ENCODE assay signal across 10 cellular contexts in the genomic region with DNA sequence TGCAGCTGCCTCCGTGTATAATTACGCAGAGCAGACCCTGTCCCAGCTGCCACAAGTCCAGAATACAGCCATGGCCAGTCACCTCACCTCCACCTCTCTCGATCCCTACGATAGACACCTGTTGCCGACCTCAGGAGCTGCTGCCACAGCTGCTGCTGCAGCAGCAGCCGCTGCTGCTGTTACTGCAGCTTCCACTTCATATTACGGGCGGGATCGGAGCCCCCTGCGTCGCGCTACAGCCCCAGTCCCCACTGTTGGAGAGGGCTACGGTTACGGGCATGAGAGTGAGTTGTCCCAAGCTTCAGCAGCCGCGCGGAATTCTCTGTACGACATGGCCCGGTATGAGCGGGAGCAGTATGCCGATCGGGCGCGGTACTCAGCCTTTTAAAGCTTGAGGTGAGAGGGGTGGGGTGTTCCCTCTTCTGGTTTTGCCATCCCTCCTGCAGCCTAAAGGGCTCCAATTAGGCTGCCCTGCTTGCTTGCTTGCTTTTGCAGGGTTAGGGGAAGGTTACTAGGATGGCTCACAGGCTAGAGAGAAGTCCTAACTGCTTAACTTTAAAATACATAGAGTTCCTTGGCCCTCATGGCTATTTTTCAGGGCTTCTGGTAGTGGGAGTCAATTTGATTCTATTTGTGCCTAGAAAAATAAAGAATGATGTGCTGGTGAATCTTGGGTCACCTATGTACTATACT. TPM values are rescaled to one million over a fixed set of nuclear protein-coding genes. Genes with fewer than 3 reads are reported as not detected.
A peak's percentile ranks its signal among the peaks of the same experiment; 100 is the strongest.
DNase-seq lines count a peak whose midpoint lies in the region; ATAC-seq and TF ChIP-seq lines count a peak whose summit lies in the region.
"Had no signal": no experiment of that assay in that cellular context is flagged by ENCODE, and none has a peak within 500 bp of the region (broad histone marks: within the 10 kb centered on the region; RNA-seq: fewer than 3 reads in every experiment).

No MANE protein-coding gene starts in this region.

- DNase-seq in activated naive CD4-positive, alpha-beta T cell treated with anti-CD3 and anti-CD28 coated beads, Interleukin-2, amount 50 U/mL, for 72 hours (ENCODE audit: low spot score in 2 of 2): no peak
- DNase-seq in activated naive CD4-positive, alpha-beta T cell treated with anti-CD3 and anti-CD28 coated beads, Interleukin-2, amount 10 ng/mL, durations not matched to agents 7 days and 5 days: no peak
- DNase-seq in glutamatergic neuron (no peak), type B pancreatic cell (ENCODE audit: extremely low spot score, unreplicated experiment) (no peak), medulla oblongata (ENCODE audit: extremely low spot score) (no peak)
- DNase-seq: amniotic stem cell; NCI-H1092; OCI-M1; stimulated activated CD4-positive, alpha-beta T cell treated with anti-CD3 and anti-CD28 coated beads, Interleukin-4, amount 100 ng/mL, for 24 hours had no signal

- CTCF ChIA-PET in activated naive CD4-positive, alpha-beta T cell treated with anti-CD3 and anti-CD28 coated beads, Interleukin-2, amount 10 ng/mL, durations not matched to agents 7 days and 5 days (lab: Charles Lee): interaction anchor here (2.0 kb wide), 1 partner anchor 34 kb away, joined by 6 read pairs; the partner anchor contains the start of gene RBM4B

- peaks cover 67 to 89% of the 10 kb centered on the region in 2 donors for H3K36me3 Mint-ChIP-seq in activated naive CD4-positive, alpha-beta T cell treated with anti-CD3 and anti-CD28 coated beads, Interleukin-2, amount 50 U/mL, for 72 hours
- peaks cover 86% of the 10 kb centered on the region for H3K36me3 Mint-ChIP-seq in activated naive CD4-positive, alpha-beta T cell treated with anti-CD3 and anti-CD28 coated beads, Interleukin-2, amount 10 ng/mL, durations not matched to agents 7 days and 5 days
- H3K36me3 Mint-ChIP-seq in glutamatergic neuron (ENCODE audit: unreplicated experiment): no peaks in the 10 kb centered on the region
- H3K36me3 Mint-ChIP-seq in type B pancreatic cell: peaks cover 71% of the 10 kb centered on the region

- no peaks in the 10 kb centered on the region for H3K9me3 Mint-ChIP-seq in activated naive CD4-positive, alpha-beta T cell treated with anti-CD3 and anti-CD28 coated beads, Interleukin-2, amount 50 U/mL, for 72 hours
- no peaks in the 10 kb centered on the region for H3K9me3 Mint-ChIP-seq in activated naive CD4-positive, alpha-beta T cell treated with anti-CD3 and anti-CD28 coated beads, Interleukin-2, amount 10 ng/mL, durations not matched to agents 7 days and 5 days
- H3K9me3 Mint-ChIP-seq in glutamatergic neuron (ENCODE audit: unreplicated experiment) (peaks cover 12% of the 10 kb centered on the region), type B pancreatic cell (no peaks in the 10 kb centered on the region)

- H3K4me1 Mint-ChIP-seq in activated naive CD4-positive, alpha-beta T cell treated with anti-CD3 and anti-CD28 coated beads, Interleukin-2, amount 10 ng/mL, durations not matched to agents 7 days and 5 days: peaks cover 80% of the 10 kb centered on the region
- H3K4me1 Mint-ChIP-seq in glutamatergic neuron (ENCODE audit: low read depth, unreplicated experiment) (peaks cover 47% of the 10 kb centered on the region), type B pancreatic cell (ENCODE audit: unreplicated experiment) (peaks cover 48% of the 10 kb centered on the region)

- ATAC-seq in activated naive CD4-positive, alpha-beta T cell treated with anti-CD3 and anti-CD28 coated beads, Interleukin-2, amount 50 U/mL, for 72 hours: no peak
- no peak for ATAC-seq in HG02623 (IDR thresholded peaks at IDR 0.05; ENCODE audit: unreplicated experiment)

- no peaks in the 10 kb centered on the region for H3K27me3 Mint-ChIP-seq in activated naive CD4-positive, alpha-beta T cell treated with anti-CD3 and anti-CD28 coated beads, Interleukin-2, amount 10 ng/mL, durations not matched to agents 7 days and 5 days
- H3K27me3 Mint-ChIP-seq in glutamatergic neuron (ENCODE audit: unreplicated experiment) (peaks cover 8% of the 10 kb centered on the region), type B pancreatic cell (no peaks in the 10 kb centered on the region)

- H3K27ac Mint-ChIP-seq in activated naive CD4-positive, alpha-beta T cell treated with anti-CD3 and anti-CD28 coated beads, Interleukin-2, amount 50 U/mL, for 72 hours: peak overlapping the region; percentile 65 to 86
- no peak overlapping the region for H3K27ac Mint-ChIP-seq in activated naive CD4-positive, alpha-beta T cell treated with anti-CD3 and anti-CD28 coated beads, Interleukin-2, amount 10 ng/mL, durations not matched to agents 7 days and 5 days
- H3K27ac Mint-ChIP-seq in glutamatergic neuron (ENCODE audit: unreplicated experiment) (peak overlapping the region; percentile 70), type B pancreatic cell (no peak overlapping the region)

- no peak for TF ChIP-seq CTCF in glutamatergic neuron (IDR thresholded peaks at IDR 0.05; ENCODE audit: partially characterized antibody, unreplicated experiment)
- no peak for TF ChIP-seq CTCF in type B pancreatic cell (conservative IDR thresholded peaks at IDR 0.05)

- H3K4me3 Mint-ChIP-seq in activated naive CD4-positive, alpha-beta T cell treated with anti-CD3 and anti-CD28 coated beads, Interleukin-2, amount 10 ng/mL, durations not matched to agents 7 days and 5 days: no peak overlapping the region
- H3K4me3 Mint-ChIP-seq in glutamatergic neuron (ENCODE audit: unreplicated experiment) (peak overlapping the region; percentile 93), type B pancreatic cell (peak overlapping the region; percentile 99)

RNA-seq across cellular contexts. Expression of gene RBM4, which starts 5.4 kb away (rescaled TPM):
- total RNA-seq in activated naive CD4-positive, alpha-beta T cell treated with anti-CD3 and anti-CD28 coated beads, Interleukin-2, amount 50 U/mL, for 72 hours: 100 to 1,000 TPM in 1 of 2 donors, 10 to 100 TPM in 1; 87.0 to 132 TPM
- 244 TPM for total RNA-seq in glutamatergic neuron (ENCODE audit: unreplicated experiment)
- 191 and 228 TPM in 2 replicates for total RNA-seq in type B pancreatic cell (ENCODE audit: low replicate concordance)

RNA-seq across cellular contexts. Expression of gene RBM14, which starts 27.5 kb away (rescaled TPM):
- total RNA-seq in activated naive CD4-positive, alpha-beta T cell treated with anti-CD3 and anti-CD28 coated beads, Interleukin-2, amount 50 U/mL, for 72 hours: 100 to 1,000 TPM; 147 to 182 TPM
- total RNA-seq in glutamatergic neuron (ENCODE audit: unreplicated experiment) (89.2 TPM), type B pancreatic cell (ENCODE audit: low replicate concordance) (106 and 128 TPM in 2 replicates)

RNA-seq across cellular contexts. Expression of gene RBM4B, which starts 33.8 kb away (rescaled TPM):
- 10 to 100 TPM; 15.2 to 19.8 TPM for total RNA-seq in activated naive CD4-positive, alpha-beta T cell treated with anti-CD3 and anti-CD28 coated beads, Interleukin-2, amount 50 U/mL, for 72 hours
- total RNA-seq in glutamatergic neuron (ENCODE audit: unreplicated experiment) (61.2 TPM), type B pancreatic cell (ENCODE audit: low replicate concordance) (25.2 and 49.1 TPM in 2 replicates)

RNA-seq across cellular contexts. Expression of gene CCS, which starts 50.9 kb away (rescaled TPM):
- 10 to 100 TPM; 23.2 to 33.0 TPM for total RNA-seq in activated naive CD4-positive, alpha-beta T cell treated with anti-CD3 and anti-CD28 coated beads, Interleukin-2, amount 50 U/mL, for 72 hours
- total RNA-seq in glutamatergic neuron (ENCODE audit: unreplicated experiment) (65.1 TPM), type B pancreatic cell (ENCODE audit: low replicate concordance) (40.9 and 58.0 TPM in 2 replicates)

RNA-seq across cellular contexts. Expression of gene CCDC87, which starts 51.0 kb away (rescaled TPM):
- total RNA-seq in activated naive CD4-positive, alpha-beta T cell treated with anti-CD3 and anti-CD28 coated beads, Interleukin-2, amount 50 U/mL, for 72 hours: under 1 TPM; 0.19 to 0.50 TPM
- total RNA-seq in glutamatergic neuron (ENCODE audit: unreplicated experiment): 0.51 TPM
- 0.94 and 1.1 TPM in 2 replicates for total RNA-seq in type B pancreatic cell (ENCODE audit: low replicate concordance)

Comparison
In these comparisons a context has a peak if more than half of its experiments do, and no peak if none do; other contexts are left out.
1. H3K27ac Mint-ChIP-seq: peak in activated naive CD4-positive, alpha-beta T cell treated with anti-CD3 and anti-CD28 coated beads, Interleukin-2, amount 50 U/mL, for 72 hours (2 of 2) and glutamatergic neuron (single experiment); none in activated naive CD4-positive, alpha-beta T cell treated with anti-CD3 and anti-CD28 coated beads, Interleukin-2, amount 10 ng/mL, durations not matched to agents 7 days and 5 days (single experiment) and type B pancreatic cell (single experiment).